ENCODE assay signal across 25 cellular contexts in the genomic region with DNA sequence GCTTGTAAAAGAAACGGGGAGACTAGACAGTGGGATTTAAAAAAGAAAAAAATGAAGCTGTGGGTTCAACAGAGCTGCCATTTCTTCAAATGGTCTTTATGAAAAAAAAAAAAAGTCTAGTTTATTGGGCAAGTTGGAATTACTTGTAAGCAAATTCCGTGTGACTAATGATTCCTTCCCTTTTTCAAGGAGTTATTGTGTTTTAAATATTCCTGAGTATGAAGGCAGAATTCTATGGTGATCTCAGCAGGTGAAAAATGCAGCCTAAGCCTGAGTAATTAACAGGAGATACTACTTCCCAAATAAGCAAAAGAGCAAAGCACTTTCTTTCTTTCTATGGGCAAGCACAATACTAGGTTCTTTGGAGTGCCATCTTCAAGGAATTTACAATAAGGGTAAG.
A peak's percentile ranks its signal among the peaks of the same experiment; 100 is the strongest.
DNase-seq lines count a peak whose midpoint lies in the region; ATAC-seq and TF ChIP-seq lines count a peak whose summit lies in the region.
"Had no signal": no experiment of that assay in that cellular context is flagged by ENCODE, and none has a peak within 500 bp of the region (broad histone marks: within the 10 kb centered on the region; RNA-seq: fewer than 3 reads in every experiment).

No MANE protein-coding gene starts in this region.

- H3K4me1 ChIP-seq in mammary epithelial cell (ENCODE audit: insufficient read depth, low read length), result no peaks in the 10 kb centered on the region
- H3K4me1 ChIP-seq in adrenal gland (replicated peaks in 1 of 2), result no peaks in the 10 kb centered on the region

- no peak overlapping the region for H3K27ac Mint-ChIP-seq in MCF 10A (ENCODE audit: low read depth, unreplicated experiment)
- no peak overlapping the region for H3K27ac Mint-ChIP-seq in activated CD4-positive, alpha-beta memory T cell treated with anti-CD3 and anti-CD28 coated beads for 36 hours
- H3K27ac Mint-ChIP-seq: CD8-positive, alpha-beta T cell; naive thymus-derived CD8-positive, alpha-beta T cell; T-helper 2 cell treated with Interferon-gamma antibody and Interleukin-4, amounts not matched to agents 5 μg/mL and 100 μg/mL, for 36 hours had no signal

- H3K27ac ChIP-seq in mammary epithelial cell (ENCODE audit: insufficient read depth, low read depth, low read length), result no peak overlapping the region
- no peak overlapping the region for H3K27ac ChIP-seq in adrenal gland
- H3K27ac ChIP-seq: coronary artery, KMS-11, skin epidermis, tibial nerve had no signal

- no peak for TF ChIP-seq POLR2A in adrenal gland (IDR thresholded peaks at IDR 0.05)

- dilution Hi-C loops in mammary epithelial cell (cut with HindIII; ENCODE audit: low sequenced_read_pairs), result no loop called here

- H3K79me2 ChIP-seq in mammary epithelial cell (ENCODE audit: insufficient read depth, low read length), result no peaks in the 10 kb centered on the region

- H3K9me3 ChIP-seq in mammary epithelial cell (replicated peaks; ENCODE audit: insufficient read depth, low read length) (no peaks in the 10 kb centered on the region), adrenal gland (replicated peaks in 1 of 3) (no peaks in the 10 kb centered on the region)
- H3K9me3 ChIP-seq: HAP-1, tibial nerve had no signal

- in situ Hi-C loops in mammary epithelial cell (cut with MboI; ENCODE audit: low sequenced_read_pairs in 2 of 2) (no loop called here), astrocyte of the cerebellum (cut with HindIII; ENCODE audit: low sequenced_read_pairs) (no loop called here)

- no peaks in the 10 kb centered on the region for H3K36me3 Mint-ChIP-seq in MCF 10A (ENCODE audit: insufficient read depth, unreplicated experiment)
- H3K36me3 Mint-ChIP-seq in activated CD4-positive, alpha-beta memory T cell treated with anti-CD3 and anti-CD28 coated beads for 36 hours, result no peaks in the 10 kb centered on the region
- H3K36me3 Mint-ChIP-seq: CD8-positive, alpha-beta T cell; naive thymus-derived CD8-positive, alpha-beta T cell had no signal

- H3K4me3 ChIP-seq in mammary epithelial cell (replicated peaks in 1 of 3; ENCODE audit: insufficient read depth in 1 of 3, low read depth in 2 of 3, low read length in 3 of 3) (no peak overlapping the region), astrocyte of the cerebellum (ENCODE audit: low read depth, low read length) (no peak overlapping the region), foreskin fibroblast (ENCODE audit: low read depth in 1 of 2, low read length in 2 of 2) (no peak overlapping the region), adrenal gland (no peak overlapping the region)
- H3K4me3 ChIP-seq: coronary artery, HAP-1, skin epidermis, tibial nerve had no signal

- H3K4me3 Mint-ChIP-seq in MCF 10A (ENCODE audit: unreplicated experiment), result no peak overlapping the region
- no peak overlapping the region for H3K4me3 Mint-ChIP-seq in activated CD4-positive, alpha-beta memory T cell treated with anti-CD3 and anti-CD28 coated beads for 36 hours
- H3K4me3 Mint-ChIP-seq: CD8-positive, alpha-beta T cell; naive thymus-derived CD8-positive, alpha-beta T cell; T-helper 2 cell treated with Interferon-gamma antibody and Interleukin-4, amounts not matched to agents 5 μg/mL and 100 μg/mL, for 36 hours had no signal

- 62% methylated on average over 2 of the region's 2 CpGs for WGBS in mammary epithelial cell (ENCODE audit: low coverage, missing lambda C conversion rate)
- 75 to 83% (median 82%) methylated on average over 2 of the region's 2 CpGs for WGBS in adrenal gland, 4 donors

- H3K4me2 ChIP-seq in mammary epithelial cell (ENCODE audit: insufficient read depth, low read depth, low read length), result no peak overlapping the region
- H3K4me2 ChIP-seq: KMS-11 had no signal

- no peaks in the 10 kb centered on the region for H3K27me3 Mint-ChIP-seq in MCF 10A (ENCODE audit: insufficient read depth, unreplicated experiment)
- no peaks in the 10 kb centered on the region for H3K27me3 Mint-ChIP-seq in activated CD4-positive, alpha-beta memory T cell treated with anti-CD3 and anti-CD28 coated beads for 36 hours
- H3K27me3 Mint-ChIP-seq: naive thymus-derived CD8-positive, alpha-beta T cell had no signal

- H3K9me3 Mint-ChIP-seq in MCF 10A (ENCODE audit: unreplicated experiment), result no peaks in the 10 kb centered on the region
- no peaks in the 10 kb centered on the region for H3K9me3 Mint-ChIP-seq in activated CD4-positive, alpha-beta memory T cell treated with anti-CD3 and anti-CD28 coated beads for 36 hours
- H3K9me3 Mint-ChIP-seq: CD8-positive, alpha-beta T cell; naive thymus-derived CD8-positive, alpha-beta T cell; T-helper 2 cell treated with Interferon-gamma antibody and Interleukin-4, amounts not matched to agents 5 μg/mL and 100 μg/mL, for 36 hours had no signal

- DNase-seq in mammary epithelial cell (peak; percentile 11), MCF 10A (ENCODE audit: unreplicated experiment) (no peak), astrocyte of the cerebellum (ENCODE audit: low read depth) (peak; percentile 27), foreskin fibroblast (peak; percentile 6 to 24), adrenal gland (no peak), SIG-M5 (lab: John Stamatoyannopoulos, UW) (no peak)
- no peak for DNase-seq in activated CD4-positive, alpha-beta memory T cell treated with anti-CD3 and anti-CD28 coated beads for 36 hours
- DNase-seq: activated CD4-positive, alpha-beta T cell treated with anti-CD3 and anti-CD28 coated beads for 4 hours; activated CD8-positive, alpha-beta memory T cell treated with anti-CD3 and anti-CD28 coated beads for 24 hours; activated T-cell treated with anti-CD3 and anti-CD28 coated beads, Interleukin-2, amount 50 U/mL, for 1 hour; AML-193; CD8-positive, alpha-beta T cell; DMS 273 treated with DMSO at 0.1 percent for 48 hours; MV-4-11; naive thymus-derived CD8-positive, alpha-beta T cell; NCI-H1694 treated with DMSO at 0.1 percent for 48 hours; Right ventricle myocardium superior; stimulated activated naive CD8-positive, alpha-beta T cell treated with anti-CD3 and anti-CD28 coated beads, Interleukin-15, Interleukin-2, amounts not matched to agents 100 U/mL and 50 U/mL, for 24 hours had no signal

- H3K36me3 ChIP-seq in mammary epithelial cell (ENCODE audit: insufficient read depth, low read length) (no peaks in the 10 kb centered on the region), adrenal gland (replicated peaks in 1 of 2) (no peaks in the 10 kb centered on the region)
- H3K36me3 ChIP-seq: HAP-1, tibial nerve had no signal

- H2AFZ ChIP-seq in mammary epithelial cell (ENCODE audit: low read depth, low read length), result no peak overlapping the region

- CTCF ChIA-PET in mammary epithelial cell (lab: Charles Lee; ENCODE audit: low non-redundant PET) (no interaction called here), MCF 10A (lab: Yijun Ruan, JAX) (interaction anchor here (1.1 kb wide), 1 partner anchor 12 kb away, joined by 3 read pairs; no protein-coding TSS in a partner anchor)
- CTCF ChIA-PET in activated CD4-positive, alpha-beta memory T cell treated with anti-CD3 and anti-CD28 coated beads for 36 hours (lab: Charles Lee), result no interaction called here

- no peaks in the 10 kb centered on the region for H3K27me3 ChIP-seq in mammary epithelial cell (ENCODE audit: insufficient read depth, low read length)
- no peaks in the 10 kb centered on the region for H3K27me3 ChIP-seq in adrenal gland
- H3K27me3 ChIP-seq: tibial nerve had no signal

- no peaks in the 10 kb centered on the region for H3K4me1 Mint-ChIP-seq in MCF 10A (ENCODE audit: insufficient read depth, unreplicated experiment)
- H3K4me1 Mint-ChIP-seq in activated CD4-positive, alpha-beta memory T cell treated with anti-CD3 and anti-CD28 coated beads for 36 hours (ENCODE audit: low read depth), result no peaks in the 10 kb centered on the region
- H3K4me1 Mint-ChIP-seq: naive thymus-derived CD8-positive, alpha-beta T cell had no signal

- POLR2A ChIA-PET in MCF 10A (lab: Yijun Ruan, JAX), result interaction anchor here (1.2 to 1.3 kb wide), 3 partner anchors 9 to 14 kb away, joined by 3 to 4 read pairs (median 3); no protein-coding TSS in a partner anchor
- POLR2A ChIA-PET in activated CD4-positive, alpha-beta memory T cell treated with anti-CD3 and anti-CD28 coated beads for 36 hours (lab: Charles Lee), result no interaction called here

- no peak for TF ChIP-seq CTCF in mammary epithelial cell (conservative IDR thresholded peaks at IDR 0.05 in 1 of 2, IDR thresholded peaks at IDR 0.05 in 1 of 2; ENCODE audit: extremely low read depth in 1 of 2, insufficient read depth in 1 of 2, low read depth in 1 of 2, low read length in 2 of 2)
- TF ChIP-seq CTCF in MCF 10A (IDR thresholded peaks at IDR 0.05; ENCODE audit: unreplicated experiment), result no peak
- TF ChIP-seq CTCF in astrocyte of the cerebellum (IDR thresholded peaks at IDR 0.05; ENCODE audit: low read depth, low read length, missing control alignments), result no peak
- TF ChIP-seq CTCF in foreskin fibroblast (IDR thresholded peaks at IDR 0.05; ENCODE audit: low read depth, low read length), result no peak
- TF ChIP-seq CTCF in adrenal gland (IDR thresholded peaks at IDR 0.05), result no peak

- BruUV-seq in mammary epithelial cell (replicated peaks; lab: Mats Ljungman, UMichigan) (no TSS peak), MCF 10A (replicated peaks; lab: Mats Ljungman, UMichigan) (no TSS peak)

- H3K9ac ChIP-seq in mammary epithelial cell (ENCODE audit: insufficient read depth, low read length), result no peak overlapping the region
- H3K9ac ChIP-seq: KMS-11 had no signal

- ATAC-seq in GM18517 (IDR thresholded peaks at IDR 0.05; ENCODE audit: unreplicated experiment), result no peak
- ATAC-seq: CD8-positive, alpha-beta T cell; naive thymus-derived CD8-positive, alpha-beta T cell; stimulated activated naive CD8-positive, alpha-beta T cell treated with anti-CD3 and anti-CD28 coated beads, Interleukin-15, Interleukin-2, amounts not matched to agents 100 U/mL and 50 U/mL, for 24 hours had no signal

- intact Hi-C loops in mammary epithelial cell (cut with micrococcal nuclease) (no loop called here), MCF 10A (cut with micrococcal nuclease) (no loop called here), adrenal gland (cut with DNase I) (no loop called here)
- intact Hi-C loops in activated CD4-positive, alpha-beta memory T cell treated with anti-CD3 and anti-CD28 coated beads for 36 hours (cut with micrococcal nuclease), result no loop called here

- no peaks in the 10 kb centered on the region for H4K20me1 ChIP-seq in mammary epithelial cell (ENCODE audit: insufficient read depth, low read length)

Comparison
In these comparisons a context has a peak if more than half of its experiments do, and no peak if none do; other contexts are left out.
1. DNase-seq: peak in mammary epithelial cell (single experiment), astrocyte of the cerebellum (single experiment) and foreskin fibroblast (2 of 2); none in MCF 10A (single experiment), activated CD4-positive, alpha-beta memory T cell treated with anti-CD3 and anti-CD28 coated beads for 36 hours (single experiment), adrenal gland (0 of 7) and SIG-M5 (single experiment).